8 cellular contexts compared by ENCODE assay signal in the genomic region with DNA sequence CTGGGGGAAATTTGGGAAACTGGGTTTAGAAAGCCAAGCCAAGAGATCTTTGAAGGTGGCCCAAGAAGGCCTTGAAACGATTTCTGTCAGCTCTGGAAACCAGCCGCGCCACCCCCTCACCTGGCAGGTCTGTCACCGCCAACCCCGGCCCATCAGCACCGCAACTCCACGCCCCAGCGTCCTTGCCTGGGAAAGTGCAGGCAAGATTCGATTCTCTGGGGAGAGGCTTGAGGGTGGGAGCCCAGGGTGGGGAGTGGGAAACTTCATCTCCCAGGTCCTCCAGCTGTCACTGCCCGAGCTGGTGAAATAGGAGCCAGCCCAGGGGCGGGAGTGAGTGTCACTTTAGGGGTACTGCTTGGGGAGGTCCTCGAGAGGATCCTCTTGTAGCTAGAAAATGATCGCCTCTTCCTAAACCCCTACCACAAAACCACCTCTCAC. TPM values are rescaled to one million over a fixed set of nuclear protein-coding genes. Genes with fewer than 3 reads are reported as not detected.
DNase-seq lines count a peak whose midpoint lies in the region; ATAC-seq and TF ChIP-seq lines count a peak whose summit lies in the region.

No MANE protein-coding gene starts in this region.

- no peaks in the 10 kb centered on the region for H3K4me1 Mint-ChIP-seq in activated CD8-positive, alpha-beta memory T cell treated with anti-CD3 and anti-CD28 coated beads, Interleukin-2, amount 10 ng/mL, durations not matched to agents 7 days and 5 days

- peak overlapping the region; percentile 35 for H3K4me3 Mint-ChIP-seq in activated CD8-positive, alpha-beta memory T cell treated with anti-CD3 and anti-CD28 coated beads, Interleukin-2, amount 10 ng/mL, durations not matched to agents 7 days and 5 days

- no peaks in the 10 kb centered on the region for H3K36me3 Mint-ChIP-seq in activated CD8-positive, alpha-beta memory T cell treated with anti-CD3 and anti-CD28 coated beads, Interleukin-2, amount 10 ng/mL, durations not matched to agents 7 days and 5 days

- TF ChIP-seq CTCF in astrocyte of the spinal cord (IDR thresholded peaks at IDR 0.05; ENCODE audit: low read depth, low read length), result no peak
- TF ChIP-seq CTCF in lung (IDR thresholded peaks at IDR 0.05; ENCODE audit: control extremely low read depth, extremely low read depth), result no peak

- no peak for ATAC-seq in activated CD8-positive, alpha-beta memory T cell treated with anti-CD3 and anti-CD28 coated beads, Interleukin-2, amount 10 ng/mL, durations not matched to agents 7 days and 5 days
- no peak for ATAC-seq in lung (ENCODE audit: insufficient read depth, low FRiP score)
- ATAC-seq in HG03097 (IDR thresholded peaks at IDR 0.05; ENCODE audit: low FRiP score, unreplicated experiment), result no peak

- H3K4me3 ChIP-seq in HUES64 (ENCODE audit: low read length) (peak overlapping the region; percentile 61), astrocyte of the spinal cord (ENCODE audit: low read depth, low read length) (peak overlapping the region; percentile 36), lung (no peak overlapping the region), urinary bladder (ENCODE audit: low read depth, low read length) (peak overlapping the region; percentile 79)

- H3K27ac ChIP-seq in HUES64 (ENCODE audit: low read depth, low read length) (no peak overlapping the region), lung (ENCODE audit: low read depth in 1 of 2, low read length in 1 of 2) (peak overlapping the region in 1 of 2 donors; percentile 59), urinary bladder (ENCODE audit: low read depth) (no peak overlapping the region)

- H3K27me3 ChIP-seq in HUES64 (ENCODE audit: insufficient read depth, low read length) (peaks cover 82% of the 10 kb centered on the region), lung (ENCODE audit: control insufficient read depth, insufficient read depth) (no peaks in the 10 kb centered on the region)

- in situ Hi-C loops in astrocyte of the spinal cord (cut with HindIII; ENCODE audit: low sequenced_read_pairs), result no loop called here

- H3K27me3 Mint-ChIP-seq in activated CD8-positive, alpha-beta memory T cell treated with anti-CD3 and anti-CD28 coated beads, Interleukin-2, amount 10 ng/mL, durations not matched to agents 7 days and 5 days, result peaks cover 24% of the 10 kb centered on the region

- H3K36me3 ChIP-seq in HUES64 (ENCODE audit: insufficient read depth, low read length) (no peaks in the 10 kb centered on the region), lung (ENCODE audit: control insufficient read depth in 2 of 2, insufficient read depth in 2 of 2, low read length in 2 of 2) (peaks cover 0 to 21% of the 10 kb centered on the region in 2 donors), urinary bladder (ENCODE audit: insufficient read depth) (no peaks in the 10 kb centered on the region)

- H3K9me3 Mint-ChIP-seq in activated CD8-positive, alpha-beta memory T cell treated with anti-CD3 and anti-CD28 coated beads, Interleukin-2, amount 10 ng/mL, durations not matched to agents 7 days and 5 days (ENCODE audit: low read depth), result no peaks in the 10 kb centered on the region

- CTCF ChIA-PET in activated CD8-positive, alpha-beta memory T cell treated with anti-CD3 and anti-CD28 coated beads, Interleukin-2, amount 10 ng/mL, durations not matched to agents 7 days and 5 days (lab: Charles Lee), result interaction anchor here (1.0 to 1.7 kb wide), 6 partner anchors 9 to 150 kb away, joined by 3 to 5 read pairs (median 4); no protein-coding TSS in a partner anchor

- 19% methylated on average over 13 of the region's 13 CpGs for WGBS in HUES64
- WGBS in lung, 2 donors, result 37 to 48% methylated on average over 13 of the region's 13 CpGs
- 38% methylated on average over 13 of the region's 13 CpGs for WGBS in urinary bladder

- H3K9ac ChIP-seq in HUES64 (ENCODE audit: low read depth, low read length), result no peak overlapping the region

- H3K27ac Mint-ChIP-seq in activated CD8-positive, alpha-beta memory T cell treated with anti-CD3 and anti-CD28 coated beads, Interleukin-2, amount 10 ng/mL, durations not matched to agents 7 days and 5 days, result no peak overlapping the region

- H3K9me3 ChIP-seq in HUES64 (ENCODE audit: insufficient read depth, low read depth, low read length) (no peaks in the 10 kb centered on the region), lung (ENCODE audit: control insufficient read depth in 2 of 2, insufficient read depth in 1 of 2, low read length in 1 of 2) (no peaks in the 10 kb centered on the region)

- H3K4me1 ChIP-seq in HUES64 (ENCODE audit: insufficient read depth, low read length) (peaks cover 11% of the 10 kb centered on the region; the same call in 1 of the 2 replicates), lung (ENCODE audit: control insufficient read depth in 2 of 2, insufficient read depth in 2 of 2, low read length in 2 of 2) (peaks cover 0 to 15% of the 10 kb centered on the region in 2 donors), urinary bladder (ENCODE audit: insufficient read depth) (no peaks in the 10 kb centered on the region)

- no peak for DNase-seq in activated CD8-positive, alpha-beta memory T cell treated with anti-CD3 and anti-CD28 coated beads, Interleukin-2, amount 10 ng/mL, durations not matched to agents 7 days and 5 days
- no peak for DNase-seq in activated CD8-positive, alpha-beta memory T cell treated with anti-CD3 and anti-CD28 coated beads for 24 hours
- no peak for DNase-seq in astrocyte of the spinal cord (ENCODE audit: low read depth, low spot score)
- DNase-seq in lung (ENCODE audit: low spot score), result peak; percentile 51
- DNase-seq in NOMO-1 treated with DMSO at 0.1 percent for 48 hours (lab: John Stamatoyannopoulos, UW; ENCODE audit: unreplicated experiment), result no peak

RNA-seq across cellular contexts. Expression of gene ZNF467, which starts 2.2 kb away (rescaled TPM):
- not detected for total RNA-seq in activated CD8-positive, alpha-beta memory T cell treated with anti-CD3 and anti-CD28 coated beads, Interleukin-2, amount 10 ng/mL, durations not matched to agents 7 days and 5 days
- polyA plus RNA-seq in HUES64 (2013, experiment 1 of 2), result 1.0 TPM
- polyA plus RNA-seq in HUES64 (2013, experiment 2 of 2), result 1.1 TPM
- total RNA-seq in lung (10 to 100 TPM in 1 of 2 donors, 1 to 10 TPM in 1; 9.8 to 27.2 TPM), urinary bladder (2.1 TPM)
- polyA plus RNA-seq in lung (10 to 100 TPM; 11.2 to 18.6 TPM), urinary bladder (9.5 TPM)
